In the genomic region with DNA sequence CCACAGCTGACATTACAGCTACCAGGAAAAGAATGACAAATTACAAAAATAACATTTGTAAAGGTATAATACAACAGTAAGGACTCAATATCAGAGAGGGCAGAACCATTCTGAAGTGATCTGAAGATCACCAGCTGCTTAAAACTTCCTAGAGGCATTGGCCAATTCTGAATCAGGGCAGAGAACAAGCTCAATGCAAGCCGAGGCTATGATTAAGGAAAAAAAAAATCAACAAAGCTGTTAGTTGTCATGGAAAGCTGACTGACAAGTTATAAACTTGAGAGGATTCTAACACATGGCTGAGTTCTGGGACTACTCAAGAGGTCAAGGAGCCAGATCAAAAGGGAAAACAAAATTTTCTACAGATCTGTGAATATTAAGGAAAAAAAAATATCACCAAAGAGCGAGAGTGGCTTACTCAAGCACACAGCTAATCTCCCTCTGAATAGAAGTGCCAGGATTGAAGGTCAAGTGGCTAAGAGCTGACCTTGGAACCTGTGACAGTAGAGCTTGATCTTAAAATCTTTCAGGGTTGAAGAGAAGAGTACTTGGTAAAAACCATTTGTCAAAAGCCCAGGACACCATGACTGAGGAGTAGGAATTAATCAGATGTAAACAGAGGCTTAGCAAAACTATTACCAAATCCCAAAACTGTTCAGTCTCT, we compare ENCODE assay signal across 18 cellular contexts.
A peak's percentile ranks its signal among the peaks of the same experiment; 100 is the strongest.
DNase-seq lines count a peak whose midpoint lies in the region; ATAC-seq and TF ChIP-seq lines count a peak whose summit lies in the region.
"Had no signal": no experiment of that assay in that cellular context is flagged by ENCODE, and none has a peak within 500 bp of the region (broad histone marks: within the 10 kb centered on the region; RNA-seq: fewer than 3 reads in every experiment).

No MANE protein-coding gene starts in this region.

- H2AFZ ChIP-seq in neuron (ENCODE audit: low read depth, low read length): peak overlapping the region; percentile 39

- no peaks in the 10 kb centered on the region for H3K9me3 ChIP-seq in adipocyte (ENCODE audit: control insufficient read depth, low read length)
- H3K9me3 ChIP-seq in neuron (ENCODE audit: low read length): peaks cover 2% of the 10 kb centered on the region
- H3K9me3 ChIP-seq in ovary: no peaks in the 10 kb centered on the region
- H3K9me3 ChIP-seq: SJCRH30 had no signal

- no peak for TF ChIP-seq POLR2A in ovary (IDR thresholded peaks at IDR 0.05)

- H3K27me3 ChIP-seq in adipocyte (replicated peaks; ENCODE audit: control insufficient read depth, insufficient read depth, low read length) (no peaks in the 10 kb centered on the region), neuron (ENCODE audit: insufficient read depth, low read length) (no peaks in the 10 kb centered on the region), ovary (no peaks in the 10 kb centered on the region)
- H3K27me3 ChIP-seq: heart left ventricle, SJCRH30, spleen had no signal

- H3K9me3 Mint-ChIP-seq in activated CD4-positive, alpha-beta T cell treated with anti-CD3 and anti-CD28 coated beads, Interleukin-2, amount 10 ng/mL, durations not matched to agents 7 days and 5 days: peaks cover 5% of the 10 kb centered on the region

- no peak overlapping the region for H3K27ac ChIP-seq in ovary
- H3K27ac ChIP-seq: SJCRH30, spleen had no signal

- H3K4me1 ChIP-seq in adipocyte (ENCODE audit: control insufficient read depth, insufficient read depth, low read length): peaks cover 26% of the 10 kb centered on the region
- H3K4me1 ChIP-seq in neuron (ENCODE audit: insufficient read depth, low read length): peaks cover 12% of the 10 kb centered on the region
- H3K4me1 ChIP-seq in ovary (ENCODE audit: insufficient read depth): no peaks in the 10 kb centered on the region
- H3K4me1 ChIP-seq: spleen had no signal

- H3K36me3 ChIP-seq in adipocyte (ENCODE audit: control insufficient read depth, insufficient read depth, low read length, severe bottlenecking): no peaks in the 10 kb centered on the region
- no peaks in the 10 kb centered on the region for H3K36me3 ChIP-seq in neuron (ENCODE audit: insufficient read depth, low read length)
- H3K36me3 ChIP-seq in ovary: no peaks in the 10 kb centered on the region
- H3K36me3 ChIP-seq: heart left ventricle, SJCRH30, spleen had no signal

- no peak overlapping the region for H3K4me3 Mint-ChIP-seq in activated CD4-positive, alpha-beta T cell treated with anti-CD3 and anti-CD28 coated beads, Interleukin-2, amount 10 ng/mL, durations not matched to agents 7 days and 5 days
- H3K4me3 Mint-ChIP-seq: H9 had no signal

- no peak overlapping the region for H3K27ac Mint-ChIP-seq in activated CD4-positive, alpha-beta T cell treated with anti-CD3 and anti-CD28 coated beads, Interleukin-2, amount 10 ng/mL, durations not matched to agents 7 days and 5 days
- H3K27ac Mint-ChIP-seq: activated naive CD4-positive, alpha-beta T cell treated with anti-CD3 and anti-CD28 coated beads, Interleukin-2, amount 50 U/mL, for 72 hours; H9 had no signal

- H3K4me3 ChIP-seq in adipocyte (ENCODE audit: low read length): peak overlapping the region; percentile 11
- peak overlapping the region; percentile 16 for H3K4me3 ChIP-seq in neuron (ENCODE audit: low read length)
- H3K4me3 ChIP-seq in ovary: no peak overlapping the region
- H3K4me3 ChIP-seq: heart left ventricle, SJCRH30, spleen had no signal

- H3K27me3 Mint-ChIP-seq in activated CD4-positive, alpha-beta T cell treated with anti-CD3 and anti-CD28 coated beads, Interleukin-2, amount 10 ng/mL, durations not matched to agents 7 days and 5 days: no peaks in the 10 kb centered on the region

- POLR2A ChIA-PET in activated CD4-positive, alpha-beta T cell treated with anti-CD3 and anti-CD28 coated beads, Interleukin-2, amount 10 ng/mL, durations not matched to agents 7 days and 5 days (lab: Charles Lee): no interaction called here

- no peaks in the 10 kb centered on the region for H3K36me3 Mint-ChIP-seq in activated CD4-positive, alpha-beta T cell treated with anti-CD3 and anti-CD28 coated beads, Interleukin-2, amount 10 ng/mL, durations not matched to agents 7 days and 5 days (ENCODE audit: low read depth)
- H3K36me3 Mint-ChIP-seq: activated naive CD4-positive, alpha-beta T cell treated with anti-CD3 and anti-CD28 coated beads, Interleukin-2, amount 50 U/mL, for 72 hours had no signal

- intact Hi-C loops in ovary (cut with DNase I): no loop called here

- ATAC-seq in HG03280 (IDR thresholded peaks at IDR 0.05; ENCODE audit: unreplicated experiment): no peak
- ATAC-seq: activated naive CD4-positive, alpha-beta T cell treated with anti-CD3 and anti-CD28 coated beads, Interleukin-2, amount 50 U/mL, for 72 hours; HepG2 had no signal

- CTCF ChIA-PET in activated CD4-positive, alpha-beta T cell treated with anti-CD3 and anti-CD28 coated beads, Interleukin-2, amount 10 ng/mL, durations not matched to agents 7 days and 5 days (lab: Charles Lee): no interaction called here

- no peak for TF ChIP-seq EP300 in ovary (IDR thresholded peaks at IDR 0.05)

- no peak for TF ChIP-seq CTCF in ovary (IDR thresholded peaks at IDR 0.05)

- peak; percentile 59 for DNase-seq in DMS53 (lab: John Stamatoyannopoulos, UW)
- DNase-seq in adipocyte (ENCODE audit: low read depth): no peak
- peak; percentile 28 for DNase-seq in fibroblast of the conjunctiva (ENCODE audit: low read depth)
- DNase-seq in stimulated activated CD4-positive, alpha-beta T cell treated with anti-CD3 and anti-CD28 coated beads, Interleukin-4, amount 100 ng/mL, for 1 hour: no peak
- no peak for DNase-seq in activated CD4-positive, alpha-beta T cell treated with anti-CD3 and anti-CD28 coated beads, Interleukin-2, amount 10 ng/mL, durations not matched to agents 7 days and 5 days
- DNase-seq in ovary: no peak
- DNase-seq: central memory CD4-positive, alpha-beta T cell; H9; heart left ventricle; midbrain; nucleus accumbens; SJCRH30; spleen; stimulated activated naive CD4-positive, alpha-beta T cell treated with Interleukin-2 at 50 U/mL for 16 hours had no signal

- no peak overlapping the region for H3K9ac ChIP-seq in adipocyte (ENCODE audit: low read length)

- 73 to 75% (median 74%) methylated on average over 2 of the region's 2 CpGs for WGBS in ovary, 3 donors

- no peaks in the 10 kb centered on the region for H3K4me1 Mint-ChIP-seq in activated CD4-positive, alpha-beta T cell treated with anti-CD3 and anti-CD28 coated beads, Interleukin-2, amount 10 ng/mL, durations not matched to agents 7 days and 5 days

Comparison
In these comparisons a context has a peak if more than half of its experiments do, and no peak if none do; other contexts are left out.
1. DNase-seq: peak in DMS53 (single experiment) and fibroblast of the conjunctiva (single experiment); none in adipocyte (single experiment), stimulated activated CD4-positive, alpha-beta T cell treated with anti-CD3 and anti-CD28 coated beads, Interleukin-4, amount 100 ng/mL, for 1 hour (single experiment), activated CD4-positive, alpha-beta T cell treated with anti-CD3 and anti-CD28 coated beads, Interleukin-2, amount 10 ng/mL, durations not matched to agents 7 days and 5 days (single experiment) and ovary (0 of 5).